In the genomic region with DNA sequence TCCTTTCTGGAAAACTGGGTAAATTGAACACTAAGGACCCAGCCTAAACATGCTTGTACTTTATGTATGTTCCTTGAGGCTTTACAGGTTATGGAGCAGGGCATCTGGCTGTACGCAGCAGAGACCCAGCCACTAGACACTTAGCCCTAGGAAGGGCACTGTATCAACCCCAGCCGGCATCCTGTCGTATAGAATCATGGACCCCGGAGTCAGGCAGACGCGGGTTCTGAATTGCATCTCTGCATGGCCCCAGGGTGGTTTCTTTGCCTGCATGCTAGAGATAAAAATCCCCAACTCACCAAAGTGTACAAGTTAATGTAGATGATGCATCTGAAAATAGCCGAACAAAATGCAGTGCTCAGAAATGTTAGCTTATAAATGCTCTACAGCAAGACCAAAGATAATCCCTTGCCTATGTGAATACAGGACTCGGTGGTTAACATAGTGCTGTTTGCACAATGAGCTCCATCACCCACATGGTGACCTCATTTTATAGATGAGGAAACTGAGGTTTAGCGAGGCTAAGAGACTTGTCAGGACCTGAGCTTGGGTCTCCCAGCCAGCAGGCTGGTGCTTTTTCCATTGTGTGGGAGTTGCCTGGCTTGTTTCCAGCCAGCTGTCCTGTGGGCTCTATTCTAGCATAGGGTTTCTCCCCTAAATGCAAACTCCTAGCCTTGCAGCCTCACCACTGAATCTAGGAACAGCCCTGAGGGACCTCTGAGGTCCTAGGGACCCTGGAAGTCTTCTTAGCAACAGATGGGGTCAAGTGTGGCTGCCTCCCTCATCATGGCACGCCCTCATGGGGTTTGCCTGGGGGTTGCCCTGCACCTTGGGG, we compare ENCODE assay signal across 10 cellular contexts. TPM values are rescaled to one million over a fixed set of nuclear protein-coding genes. Genes with fewer than 3 reads are reported as not detected.
DNase-seq lines count a peak whose midpoint lies in the region; ATAC-seq, FAIRE-seq and TF ChIP-seq lines count a peak whose summit lies in the region.
"Had no signal": no experiment of that assay in that cellular context is flagged by ENCODE, and none has a peak within 500 bp of the region (broad histone marks: within the 10 kb centered on the region; RNA-seq: fewer than 3 reads in every experiment).

No MANE protein-coding gene starts in this region.

- in situ Hi-C loops in GM12878 (cut with MboI): no loop called here

- H3K4me1 ChIP-seq in GM12878 (ENCODE audit: control insufficient read depth, insufficient read depth, low read length): no peaks in the 10 kb centered on the region

- H3K27ac ChIP-seq in GM12878 (ENCODE audit: control insufficient read depth, insufficient read depth): no peak overlapping the region
- H3K27ac ChIP-seq in coronary artery: no peak overlapping the region

- BruUV-seq in GM12878 (replicated peaks; lab: Mats Ljungman, UMichigan): no TSS peak

- TF ChIP-seq CTCF in GM12878 (IDR thresholded peaks at IDR 0.05 in 2 of 3, conservative IDR thresholded peaks at IDR 0.05 in 1 of 3; ENCODE audit: control insufficient read depth in 2 of 3, extremely low read depth in 1 of 3, insufficient read depth in 1 of 3, low read depth in 3 of 3, low read length in 3 of 3) (no peak), coronary artery (IDR thresholded peaks at IDR 0.05) (no peak)

- SMC1A ChIA-PET in GM12878 (lab: Charles Lee; ENCODE audit: uncharacterized antibody, unreplicated experiment): interaction anchor here (0.9 to 2.3 kb wide), 9 partner anchors 7 to 205 kb away, joined by 3 to 8 read pairs (median 3); no protein-coding TSS in a partner anchor

- no peak overlapping the region for H3K4me2 ChIP-seq in GM12878 (ENCODE audit: control insufficient read depth, insufficient read depth)

- CTCF ChIA-PET in GM12878 (lab: Yijun Ruan, JAX): interaction anchor here (0.6 to 4.7 kb wide), 7 partner anchors 8 to 209 kb away, joined by 3 to 21 read pairs (median 5); partner anchors contain the start of gene CD6

- no peaks in the 10 kb centered on the region for H4K20me1 ChIP-seq in GM12878 (ENCODE audit: control insufficient read depth, insufficient read depth)

- intact Hi-C loops in GM12878 (cut with micrococcal nuclease; ENCODE audit: unreplicated experiment): no loop called here

- TF ChIP-seq EP300 in GM12878 (IDR thresholded peaks at IDR 0.05; ENCODE audit: borderline replicate concordance in 1 of 2, control insufficient read depth in 1 of 2, low read depth in 2 of 2, low read length in 2 of 2): no peak

- no peaks in the 10 kb centered on the region for H3K36me3 ChIP-seq in GM12878 (ENCODE audit: control insufficient read depth in 2 of 2, insufficient read depth in 2 of 2, low read length in 1 of 2)

- no peak overlapping the region for H2AFZ ChIP-seq in GM12878 (ENCODE audit: control insufficient read depth, low read depth, low read length)

- no peak for TF ChIP-seq RAD21 in GM12878 (IDR thresholded peaks at IDR 0.05; ENCODE audit: insufficient read depth, low read depth, low read length)

- H3K9ac ChIP-seq in GM12878 (ENCODE audit: control insufficient read depth, insufficient read depth, low read length): no peak overlapping the region

- no peaks in the 10 kb centered on the region for H3K9me3 ChIP-seq in GM12878 (replicated peaks; ENCODE audit: control insufficient read depth, insufficient read depth, low read length)

- TF ChIP-seq POLR2A in GM12878 (IDR thresholded peaks at IDR 0.05; ENCODE audit: low read depth, low read length) (no peak), H54 (IDR thresholded peaks at IDR 0.05; ENCODE audit: low read depth, low read length) (no peak)

- POLR2A ChIA-PET in GM12878 (lab: Charles Lee): interaction anchor here (0.9 kb wide), 1 partner anchor 63 kb away, joined by 3 read pairs; no protein-coding TSS in a partner anchor

- DNase-seq in T-helper 2 cell (peak in 3 of 5 experiments; percentile 62 to 90 (median 79)), GM12878 (ENCODE audit: low read depth, low spot score) (peak; percentile 21), H54 (ENCODE audit: insufficient read length, low spot score) (no peak), coronary artery (ENCODE audit: low spot score) (no peak), cerebellum (ENCODE audit: low spot score) (no peak)
- peak in 2 of 3 experiments; percentile 63 to 88 for DNase-seq in stimulated activated CD4-positive, alpha-beta T cell treated with anti-CD3 and anti-CD28 coated beads, TNF-alpha, amount 100 ng/mL, for 24 hours (ENCODE audit: low read depth in 3 of 3)

- no peak for FAIRE-seq in GM12878 (lab: Jason Lieb, UNC)
- no peak for FAIRE-seq in H54 (lab: Jason Lieb, UNC)
- FAIRE-seq: TTC549 had no signal

- WGBS in GM12878 (ENCODE audit: insufficient coverage, insufficient replicate concordance, low lambda C conversion rate, missing lambda C conversion rate): 23% methylated on average over 10 of the region's 10 CpGs

- ATAC-seq in HG03432 (IDR thresholded peaks at IDR 0.05; ENCODE audit: unreplicated experiment) (peak; percentile 51), GM12878 (peak; percentile 71), GM21723 (IDR thresholded peaks at IDR 0.05; ENCODE audit: unreplicated experiment) (no peak)

- no peaks in the 10 kb centered on the region for H3K27me3 ChIP-seq in GM12878 (replicated peaks in 1 of 2; ENCODE audit: control insufficient read depth in 2 of 2, insufficient read depth in 2 of 2, low read length in 1 of 2)

- H3K79me2 ChIP-seq in GM12878 (ENCODE audit: control insufficient read depth, insufficient read depth, low read length): no peaks in the 10 kb centered on the region

- H3K4me3 ChIP-seq in GM12878 (no peak overlapping the region), coronary artery (no peak overlapping the region)

- RAD21 ChIA-PET in GM12878 (lab: Charles Lee; ENCODE audit: unreplicated experiment): interaction anchor here (0.8 to 2.4 kb wide), 5 partner anchors 9 to 82 kb away, joined by 3 to 11 read pairs (median 6); no protein-coding TSS in a partner anchor

TF ChIP-seq in GM12878, 131 proteins besides CTCF, POLR2A, EP300 and RAD21 (continues in another document):
- no peak for TF ChIP-seq MYC (IDR thresholded peaks at IDR 0.05; ENCODE audit: insufficient read depth, insufficient read length, insufficient replicate concordance, low read length, severe bottlenecking)
- TF ChIP-seq TBL1XR1 (IDR thresholded peaks at IDR 0.05; ENCODE audit: low read depth, low read length): no peak

RNA-seq across cellular contexts. Expression of gene CD6, which starts 7.3 kb away (rescaled TPM):
- 0.61 and 2.5 TPM in 2 replicates for total RNA-seq in GM12878 (2013; cell fraction: nucleolus; rRNA removed)
- total RNA-seq in GM12878 (2014; rRNA removed) (6.4 and 7.3 TPM in 2 replicates), GM12878 (2014; rRNA removed; fragmentation: Illumina TruSeq; extraction: Trizol) (3.1 and 3.3 TPM in 2 replicates), GM12878 (2021) (11.2 and 17.6 TPM in 2 replicates), cerebellum (0.27 TPM)
- 0.34 TPM for polyA plus RNA-seq in GM12878 (2011; ENCODE audit: low read depth)
- polyA plus RNA-seq in GM12878 (2011; rRNA removed) (0.37 and 0.45 TPM in 2 replicates), GM12878 (2014; fragmentation: Illumina TruSeq; extraction: Trizol) (5.1 and 6.6 TPM in 2 replicates), GM12878 (2014; fragmentation: Nextera tagmentation; extraction: Ambion mirVana) (1 to 10 TPM in 1 of 2 experiments, under 1 TPM in 1; 0.93 to 1.8 TPM), GM12878 (2014; rRNA removed) (5.9 and 6.8 TPM in 2 replicates), GM12878 (2016; fragmentation: Nextera tagmentation; extraction: Ambion mirVana) (1 to 10 TPM; 6.8 to 7.2 TPM)
- 0.60 and 0.67 TPM in 2 replicates for polyA plus RNA-seq in GM12878 (2011; cell fraction: cytosol; rRNA removed)
- polyA plus RNA-seq in GM12878 (2011; cell fraction: nucleus; rRNA removed): 2.1 and 2.6 TPM in 2 replicates
- polyA plus RNA-seq in GM12878 (2012): 1.4 and 1.7 TPM in 2 replicates
- polyA minus RNA-seq in GM12878 (2011; rRNA and poly(A)+ RNA removed): 0.15 and 0.41 TPM in 2 replicates
- 0.40 and 0.73 TPM in 2 replicates for polyA minus RNA-seq in GM12878 (2011; cell fraction: cytosol; rRNA and poly(A)+ RNA removed)
- 0.48 and 0.96 TPM in 2 replicates for polyA minus RNA-seq in GM12878 (2011; cell fraction: nucleus; rRNA and poly(A)+ RNA removed)
- total RNA-seq: H4 had no signal

RNA-seq across cellular contexts. Expression of gene SLC15A3, which starts 26.8 kb away (rescaled TPM):
- total RNA-seq in GM12878 (2013; cell fraction: nucleolus; rRNA removed): 203 and 205 TPM in 2 replicates
- total RNA-seq in GM12878 (2014; rRNA removed): 71.3 and 83.5 TPM in 2 replicates
- total RNA-seq in GM12878 (2014; rRNA removed; fragmentation: Illumina TruSeq; extraction: Trizol): 51.5 and 56.3 TPM in 2 replicates
- total RNA-seq in GM12878 (2021): 93.3 and 102 TPM in 2 replicates
- polyA plus RNA-seq in GM12878 (2011; ENCODE audit: low read depth): 36.2 TPM
- 18.2 and 44.9 TPM in 2 replicates for polyA plus RNA-seq in GM12878 (2011; rRNA removed)
- polyA plus RNA-seq in GM12878 (2011; cell fraction: cytosol; rRNA removed): 55.8 and 65.2 TPM in 2 replicates
- polyA plus RNA-seq in GM12878 (2011; cell fraction: nucleus; rRNA removed): 80.5 and 92.2 TPM in 2 replicates
- polyA plus RNA-seq in GM12878 (2012): 90.2 and 104 TPM in 2 replicates
- 11.7 and 54.8 TPM in 2 replicates for polyA plus RNA-seq in GM12878 (2014; fragmentation: Illumina TruSeq; extraction: Trizol)
- 10 to 100 TPM; 17.7 to 55.4 TPM for polyA plus RNA-seq in GM12878 (2014; fragmentation: Nextera tagmentation; extraction: Ambion mirVana)
- 71.9 and 83.8 TPM in 2 replicates for polyA plus RNA-seq in GM12878 (2014; rRNA removed)
- 10 to 100 TPM; 53.4 to 57.7 TPM for polyA plus RNA-seq in GM12878 (2016; fragmentation: Nextera tagmentation; extraction: Ambion mirVana)
- polyA minus RNA-seq in GM12878 (2011; rRNA and poly(A)+ RNA removed): 99.9 and 126 TPM in 2 replicates
- polyA minus RNA-seq in GM12878 (2011; cell fraction: cytosol; rRNA and poly(A)+ RNA removed): 50.8 and 65.5 TPM in 2 replicates
- polyA minus RNA-seq in GM12878 (2011; cell fraction: nucleus; rRNA and poly(A)+ RNA removed): 57.2 and 89.6 TPM in 2 replicates
- 3.3 TPM for total RNA-seq in cerebellum

RNA-seq across cellular contexts. Expression of gene TMEM132A, which starts 54.5 kb away (rescaled TPM):
- total RNA-seq in GM12878 (2013; cell fraction: nucleolus; rRNA removed): 7.0 and 7.3 TPM in 2 replicates
- 6.4 and 14.1 TPM in 2 replicates for total RNA-seq in GM12878 (2014; rRNA removed)
- 4.1 and 5.6 TPM in 2 replicates for total RNA-seq in GM12878 (2014; rRNA removed; fragmentation: Illumina TruSeq; extraction: Trizol)
- total RNA-seq in GM12878 (2021): 16.0 and 25.0 TPM in 2 replicates
- 2.7 TPM for polyA plus RNA-seq in GM12878 (2011; ENCODE audit: low read depth)
- 0.56 and 0.78 TPM in 2 replicates for polyA plus RNA-seq in GM12878 (2011; rRNA removed)
- 0.64 and 1.3 TPM in 2 replicates for polyA plus RNA-seq in GM12878 (2011; cell fraction: cytosol; rRNA removed)
- polyA plus RNA-seq in GM12878 (2011; cell fraction: nucleus; rRNA removed): 16.2 and 17.6 TPM in 2 replicates
- 4.8 and 9.3 TPM in 2 replicates for polyA plus RNA-seq in GM12878 (2012)
- 1.5 and 1.7 TPM in 2 replicates for polyA plus RNA-seq in GM12878 (2014; fragmentation: Illumina TruSeq; extraction: Trizol)
- under 1 TPM; 0.16 to 0.79 TPM for polyA plus RNA-seq in GM12878 (2014; fragmentation: Nextera tagmentation; extraction: Ambion mirVana)
- polyA plus RNA-seq in GM12878 (2014; rRNA removed): 9.9 and 14.6 TPM in 2 replicates
- polyA plus RNA-seq in GM12878 (2016; fragmentation: Nextera tagmentation; extraction: Ambion mirVana): 1 to 10 TPM; 3.4 to 5.2 TPM
- polyA minus RNA-seq in GM12878 (2011; rRNA and poly(A)+ RNA removed): 0.22 and 3.0 TPM in 2 replicates
- 2.8 and 5.9 TPM in 2 replicates for polyA minus RNA-seq in GM12878 (2011; cell fraction: cytosol; rRNA and poly(A)+ RNA removed)
- polyA minus RNA-seq in GM12878 (2011; cell fraction: nucleus; rRNA and poly(A)+ RNA removed): 4.1 and 4.7 TPM in 2 replicates
- 69.1 TPM for total RNA-seq in cerebellum

Comparison
In these comparisons a context has a peak if more than half of its experiments do, and no peak if none do; other contexts are left out.
1. DNase-seq: peak in T-helper 2 cell (3 of 5), GM12878 (single experiment) and stimulated activated CD4-positive, alpha-beta T cell treated with anti-CD3 and anti-CD28 coated beads, TNF-alpha, amount 100 ng/mL, for 24 hours (2 of 3); none in H54 (single experiment), coronary artery (single experiment) and cerebellum (single experiment).
2. RNA of gene SLC15A3, which starts 26.8 kb away (total RNA-seq): 51.5 to 205 TPM in GM12878; 3.3 TPM in cerebellum (single experiment); every median in the first group is over 10 times any median in the second.